ENCODE assay signal across 16 cellular contexts in genomic region chr2:105510761-105511669, GRCh38.
A peak's percentile ranks its signal among the peaks of the same experiment; 100 is the strongest.
DNase-seq lines count a peak whose midpoint lies in the region; ATAC-seq, FAIRE-seq and TF ChIP-seq lines count a peak whose summit lies in the region.
"Had no signal": no experiment of that assay in that cellular context is flagged by ENCODE, and none has a peak within 500 bp of the region (broad histone marks: within the 10 kb centered on the region; RNA-seq: fewer than 3 reads in every experiment).

No MANE protein-coding gene starts in this region.

- no peak overlapping the region for H3K9ac ChIP-seq in HepG2 (ENCODE audit: insufficient read depth, low read depth, low read length)
- H3K9ac ChIP-seq: BLaER1 treated with 17β-estradiol and CSF1 and Interleukin-3, amounts not matched to agents 10 nM and 100 nM had no signal

- H3K36me3 ChIP-seq in bronchial epithelial cell (ENCODE audit: control insufficient read depth, insufficient read depth, low read length) (no peaks in the 10 kb centered on the region), HepG2 (replicated peaks in 1 of 2; ENCODE audit: control insufficient read depth in 1 of 2, insufficient read depth in 2 of 2, low read length in 2 of 2) (no peaks in the 10 kb centered on the region)
- H3K36me3 ChIP-seq: BLaER1 treated with 17β-estradiol and CSF1 and Interleukin-3, amounts not matched to agents 10 nM and 100 nM had no signal

- in situ Hi-C loops in HepG2 (cut with HindIII; ENCODE audit: extremely low pct_ligation_motif_present, low pct_unique_long_range_greater_than_20kb), result no loop called here

- no peaks in the 10 kb centered on the region for H3K36me3 Mint-ChIP-seq in Calu3 (ENCODE audit: insufficient read depth, unreplicated experiment)
- H3K36me3 Mint-ChIP-seq in activated CD8-positive, alpha-beta T cell treated with anti-CD3 and anti-CD28 coated beads for 36 hours (ENCODE audit: low read depth), result no peaks in the 10 kb centered on the region
- H3K36me3 Mint-ChIP-seq: mesothelial cell of epicardium had no signal

- DNase-seq in Calu3, result peak; percentile 24
- peak; percentile 72 for DNase-seq in LHCN-M2 (ENCODE audit: low read depth)
- DNase-seq in bronchial epithelial cell (ENCODE audit: low read depth), result peak; percentile 67
- DNase-seq in HepG2 (ENCODE audit: low spot score), result no peak
- no peak for DNase-seq in activated CD8-positive, alpha-beta T cell treated with anti-CD3 and anti-CD28 coated beads for 36 hours
- no peak for DNase-seq in activated effector memory CD4-positive, alpha-beta T cell treated with Interleukin-2 at 50 U/mL for 16 hours
- DNase-seq: activated CD8-positive, alpha-beta memory T cell treated with anti-CD3 and anti-CD28 coated beads, Interleukin-2, amount 50 U/mL, for 48 hours; amygdala; effector memory CD4-positive, alpha-beta T cell; GF-D8; NCI-H2171 treated with DMSO at 0.1 percent for 48 hours had no signal

- H3K27ac ChIP-seq in HepG2 (ENCODE audit: extremely low read length, insufficient read depth, low read length), result no peak overlapping the region
- H3K27ac ChIP-seq: BLaER1 treated with 17β-estradiol and CSF1 and Interleukin-3, amounts not matched to agents 10 nM and 100 nM had no signal

- no peaks in the 10 kb centered on the region for H3K9me3 Mint-ChIP-seq in Calu3 (ENCODE audit: low read depth, unreplicated experiment)
- H3K9me3 Mint-ChIP-seq in activated CD8-positive, alpha-beta T cell treated with anti-CD3 and anti-CD28 coated beads for 36 hours, result no peaks in the 10 kb centered on the region

- no peaks in the 10 kb centered on the region for H3K9me3 ChIP-seq in HepG2 (ENCODE audit: low read length)
- H3K9me3 ChIP-seq: BLaER1 treated with 17β-estradiol and CSF1 and Interleukin-3, amounts not matched to agents 10 nM and 100 nM had no signal

- no peaks in the 10 kb centered on the region for H3K4me1 Mint-ChIP-seq in Calu3 (ENCODE audit: low read depth, unreplicated experiment)
- H3K4me1 Mint-ChIP-seq in activated CD8-positive, alpha-beta T cell treated with anti-CD3 and anti-CD28 coated beads for 36 hours (ENCODE audit: low read depth), result no peaks in the 10 kb centered on the region
- H3K4me1 Mint-ChIP-seq: mesothelial cell of epicardium had no signal

- no peaks in the 10 kb centered on the region for H3K4me1 ChIP-seq in HepG2 (ENCODE audit: insufficient read depth, low read length)
- H3K4me1 ChIP-seq: BLaER1 treated with 17β-estradiol and CSF1 and Interleukin-3, amounts not matched to agents 10 nM and 100 nM had no signal

- H3K4me3 ChIP-seq in bronchial epithelial cell (ENCODE audit: low read depth, low read length) (no peak overlapping the region), HepG2 (replicated peaks in 1 of 3; ENCODE audit: insufficient read depth in 1 of 3, low read depth in 2 of 3, low read length in 3 of 3) (no peak overlapping the region)
- H3K4me3 ChIP-seq: BLaER1 treated with 17β-estradiol and CSF1 and Interleukin-3, amounts not matched to agents 10 nM and 100 nM had no signal

- 7% methylated on average over 4 of the region's 4 CpGs for WGBS in HepG2 (ENCODE audit: low lambda C conversion rate)

- POLR2A ChIA-PET in HepG2 (lab: Yijun Ruan, JAX), result no interaction called here
- POLR2A ChIA-PET in activated CD8-positive, alpha-beta T cell treated with anti-CD3 and anti-CD28 coated beads for 36 hours (lab: Charles Lee), result no interaction called here

- FAIRE-seq in bronchial epithelial cell (lab: Jason Lieb, UNC) (no peak), HepG2 (lab: Jason Lieb, UNC) (no peak)

- CTCF ChIA-PET in Calu3 (lab: Charles Lee), result interaction anchor here (0.8 kb wide), 1 partner anchor 10 kb away, joined by 3 read pairs; no protein-coding TSS in a partner anchor
- CTCF ChIA-PET in HepG2 (lab: Yijun Ruan, JAX; ENCODE audit: low intra/inter-chr PET ratio, low total read pairs), result no interaction called here
- CTCF ChIA-PET in activated CD8-positive, alpha-beta T cell treated with anti-CD3 and anti-CD28 coated beads for 36 hours (lab: Charles Lee), result interaction anchor here (1.1 to 1.7 kb wide), 2 partner anchors 10 kb away, joined by 4 to 5 read pairs; no protein-coding TSS in a partner anchor

- ATAC-seq in HepG2 (no peak), GM21447 (IDR thresholded peaks at IDR 0.05; ENCODE audit: unreplicated experiment) (no peak), HG02759 (IDR thresholded peaks at IDR 0.05; ENCODE audit: unreplicated experiment) (no peak)
- ATAC-seq in activated CD8-positive, alpha-beta T cell treated with anti-CD3 and anti-CD28 coated beads for 36 hours, result no peak

- TF ChIP-seq POLR2A in HepG2 (IDR thresholded peaks at IDR 0.05; ENCODE audit: insufficient read depth in 1 of 2, low read depth in 2 of 2, low read length in 2 of 2), result no peak

- TF ChIP-seq CTCF in Calu3 (IDR thresholded peaks at IDR 0.05; ENCODE audit: unreplicated experiment) (no peak), bronchial epithelial cell (IDR thresholded peaks at IDR 0.05; ENCODE audit: insufficient read depth, low read length, severe bottlenecking) (no peak), HepG2 (CRISPR knock-in tag; IDR thresholded peaks at IDR 0.05) (no peak)
- TF ChIP-seq CTCF in activated CD8-positive, alpha-beta T cell treated with anti-CD3 and anti-CD28 coated beads for 36 hours (IDR thresholded peaks at IDR 0.05), result no peak

- intact Hi-C loops in Calu3 (cut with micrococcal nuclease; ENCODE audit: unreplicated experiment), result no loop called here
- intact Hi-C loops in HepG2 (cut with micrococcal nuclease; ENCODE audit: unreplicated experiment), result no loop called here
- intact Hi-C loops in activated CD8-positive, alpha-beta T cell treated with anti-CD3 and anti-CD28 coated beads for 36 hours (cut with micrococcal nuclease), result no loop called here

- BruUV-seq in Calu3 (replicated peaks; lab: Mats Ljungman, UMichigan) (no TSS peak), HepG2 (replicated peaks; lab: Mats Ljungman, UMichigan) (no TSS peak)

- no peak overlapping the region for H2AFZ ChIP-seq in HepG2 (ENCODE audit: low read length)

- no peaks in the 10 kb centered on the region for H3K79me2 ChIP-seq in HepG2 (ENCODE audit: insufficient read depth, low read length)

- no peak overlapping the region for H3K27ac Mint-ChIP-seq in Calu3 (ENCODE audit: unreplicated experiment)
- no peak overlapping the region for H3K27ac Mint-ChIP-seq in activated CD8-positive, alpha-beta T cell treated with anti-CD3 and anti-CD28 coated beads for 36 hours
- H3K27ac Mint-ChIP-seq: mesothelial cell of epicardium; stimulated activated naive CD8-positive, alpha-beta T cell treated with anti-CD3 and anti-CD28 coated beads, Interleukin-15, Interleukin-2, amounts not matched to agents 100 ng/mL and 50 ng/mL, for 24 hours had no signal

- H4K20me1 ChIP-seq in HepG2 (ENCODE audit: insufficient read depth, low read length), result no peaks in the 10 kb centered on the region
- H4K20me1 ChIP-seq: BLaER1 treated with 17β-estradiol and CSF1 and Interleukin-3, amounts not matched to agents 10 nM and 100 nM had no signal

- H3K27me3 Mint-ChIP-seq in Calu3 (ENCODE audit: unreplicated experiment), result no peaks in the 10 kb centered on the region
- H3K27me3 Mint-ChIP-seq in activated CD8-positive, alpha-beta T cell treated with anti-CD3 and anti-CD28 coated beads for 36 hours, result no peaks in the 10 kb centered on the region

- TF ChIP-seq EP300 in HepG2 (IDR thresholded peaks at IDR 0.05; ENCODE audit: low read depth in 2 of 2, low read length in 2 of 2) (no peak), HepG2 (CRISPR knock-in tag; IDR thresholded peaks at IDR 0.05; ENCODE audit: borderline replicate concordance) (no peak)

- H3K4me2 ChIP-seq in HepG2 (ENCODE audit: low read depth, low read length), result no peak overlapping the region
- H3K4me2 ChIP-seq: BLaER1 treated with 17β-estradiol and CSF1 and Interleukin-3, amounts not matched to agents 10 nM and 100 nM had no signal

- no peak overlapping the region for H3K4me3 Mint-ChIP-seq in Calu3 (ENCODE audit: low read depth, unreplicated experiment)
- H3K4me3 Mint-ChIP-seq in activated CD8-positive, alpha-beta T cell treated with anti-CD3 and anti-CD28 coated beads for 36 hours, result no peak overlapping the region
- H3K4me3 Mint-ChIP-seq: mesothelial cell of epicardium; stimulated activated naive CD8-positive, alpha-beta T cell treated with anti-CD3 and anti-CD28 coated beads, Interleukin-15, Interleukin-2, amounts not matched to agents 100 ng/mL and 50 ng/mL, for 24 hours had no signal

- H3K27me3 ChIP-seq in bronchial epithelial cell (ENCODE audit: control insufficient read depth, insufficient read depth, low read length) (no peaks in the 10 kb centered on the region), HepG2 (ENCODE audit: control insufficient read depth in 1 of 2, insufficient read depth in 2 of 2, low read length in 2 of 2) (peaks cover under 1 to 3% of the 10 kb centered on the region in 2 experiments; a peak in 2 of 5 replicates)
- H3K27me3 ChIP-seq: BLaER1 treated with 17β-estradiol and CSF1 and Interleukin-3, amounts not matched to agents 10 nM and 100 nM had no signal

- TF ChIP-seq RAD21 in HepG2 (CRISPR knock-in tag; IDR thresholded peaks at IDR 0.05), result no peak

TF ChIP-seq in HepG2, 621 proteins besides CTCF, POLR2A, EP300 and RAD21:
- TF ChIP-seq FOSL2 (CRISPR knock-in tag; IDR thresholded peaks at IDR 0.05) (0 out of 2 replicates have a peak, but pooled peaks have one; percentile 10), NCOR1 (IDR thresholded peaks at IDR 0.05; ENCODE audit: borderline replicate concordance, low read length) (no peak)

Comparison
In these comparisons a context has a peak if more than half of its experiments do, and no peak if none do; other contexts are left out.
1. DNase-seq: peak in Calu3 (single experiment), LHCN-M2 (single experiment) and bronchial epithelial cell (single experiment); none in HepG2 (single experiment), activated CD8-positive, alpha-beta T cell treated with anti-CD3 and anti-CD28 coated beads for 36 hours (single experiment) and activated effector memory CD4-positive, alpha-beta T cell treated with Interleukin-2 at 50 U/mL for 16 hours (single experiment).